ENCODE assay signal across 14 cellular contexts in genomic region chr11:69238562-69239319, GRCh38. TPM values are rescaled to one million over a fixed set of nuclear protein-coding genes. Genes with fewer than 3 reads are reported as not detected.
DNase-seq lines count a peak whose midpoint lies in the region; ATAC-seq, FAIRE-seq and TF ChIP-seq lines count a peak whose summit lies in the region.
"Had no signal": no experiment of that assay in that cellular context is flagged by ENCODE, and none has a peak within 500 bp of the region (broad histone marks: within the 10 kb centered on the region; RNA-seq: fewer than 3 reads in every experiment).

No MANE protein-coding gene starts in this region.

- no peaks in the 10 kb centered on the region for H3K27me3 ChIP-seq in GM12878 (replicated peaks in 1 of 2; ENCODE audit: control insufficient read depth in 2 of 2, insufficient read depth in 2 of 2, low read length in 1 of 2)
- no peaks in the 10 kb centered on the region for H3K27me3 ChIP-seq in BE2C

- H3K79me2 ChIP-seq in GM12878 (ENCODE audit: control insufficient read depth, insufficient read depth, low read length): no peaks in the 10 kb centered on the region

- TF ChIP-seq RAD21 in GM12878 (IDR thresholded peaks at IDR 0.05; ENCODE audit: insufficient read depth, low read depth, low read length): no peak

- H3K9me3 Mint-ChIP-seq in activated naive CD4-positive, alpha-beta T cell treated with anti-CD3 and anti-CD28 coated beads for 36 hours: no peaks in the 10 kb centered on the region
- H3K9me3 Mint-ChIP-seq in stimulated activated memory B cell treated with anti-CD40 and anti-IgM and Interleukin-4, amounts not matched to agents 10 μg/mL and 1 μg/mL and 100 μg/mL, for 72 hours: peaks cover 9% of the 10 kb centered on the region
- H3K9me3 Mint-ChIP-seq in WTC11: peaks cover 5% of the 10 kb centered on the region; the same call in 1 of the 2 replicates
- H3K9me3 Mint-ChIP-seq: type B pancreatic cell had no signal

- peak; percentile 24 for DNase-seq in activated naive CD4-positive, alpha-beta T cell treated with anti-CD3 and anti-CD28 coated beads for 36 hours
- no peak for DNase-seq in activated naive CD4-positive, alpha-beta T cell treated with anti-CD3 and anti-CD28 coated beads, Interleukin-2, amount 50 U/mL, for 16 hours
- DNase-seq in GM12878 (ENCODE audit: low read depth, low spot score) (no peak), BE2C (no peak), WTC11 (ENCODE audit: low spot score) (no peak)
- DNase-seq: activated gamma-delta T cell, DMS79, Kasumi-1, NCI-H1092 treated with DMSO at 0.1 percent for 48 hours had no signal

- FAIRE-seq in GM12878 (lab: Jason Lieb, UNC): no peak

- H3K27ac Mint-ChIP-seq in activated naive CD4-positive, alpha-beta T cell treated with anti-CD3 and anti-CD28 coated beads for 36 hours: peak overlapping the region; percentile 76
- H3K27ac Mint-ChIP-seq in stimulated activated memory B cell treated with anti-CD40 and anti-IgM and Interleukin-4, amounts not matched to agents 10 μg/mL and 1 μg/mL and 100 μg/mL, for 72 hours: peak overlapping the region; percentile 37
- H3K27ac Mint-ChIP-seq in WTC11: no peak overlapping the region
- H3K27ac Mint-ChIP-seq: type B pancreatic cell had no signal

- no TSS peak for BruUV-seq in GM12878 (replicated peaks; lab: Mats Ljungman, UMichigan)

- no peak overlapping the region for H3K4me3 Mint-ChIP-seq in activated naive CD4-positive, alpha-beta T cell treated with anti-CD3 and anti-CD28 coated beads for 36 hours
- H3K4me3 Mint-ChIP-seq in stimulated activated memory B cell treated with anti-CD40 and anti-IgM and Interleukin-4, amounts not matched to agents 10 μg/mL and 1 μg/mL and 100 μg/mL, for 72 hours: no peak overlapping the region
- H3K4me3 Mint-ChIP-seq in WTC11: no peak overlapping the region
- H3K4me3 Mint-ChIP-seq: type B pancreatic cell had no signal

- ATAC-seq in HG02610 (IDR thresholded peaks at IDR 0.05; ENCODE audit: unreplicated experiment) (peak; percentile 62), GM12878 (peak; percentile 59), WTC11 (no peak), GM18909 (IDR thresholded peaks at IDR 0.05; ENCODE audit: poor library complexity, unreplicated experiment) (no peak)
- peak; percentile 50 for ATAC-seq in stimulated activated memory B cell treated with anti-CD40 and anti-IgM and Interleukin-4, amounts not matched to agents 10 μg/mL and 1 μg/mL and 100 μg/mL, for 72 hours

- H3K9ac ChIP-seq in GM12878 (ENCODE audit: control insufficient read depth, insufficient read depth, low read length): no peak overlapping the region

- CTCF ChIA-PET in activated naive CD4-positive, alpha-beta T cell treated with anti-CD3 and anti-CD28 coated beads for 36 hours (lab: Charles Lee): interaction anchor here (0.7 kb wide), 1 partner anchor 139 kb away, joined by 3 read pairs; no protein-coding TSS in a partner anchor
- CTCF ChIA-PET in GM12878 (lab: Yijun Ruan, JAX) (interaction anchor here (0.7 to 2.2 kb wide), 2 partner anchors 20 to 98 kb away, joined by 4 to 5 read pairs; no protein-coding TSS in a partner anchor), WTC11 (lab: Charles Lee) (interaction anchor here (0.6 to 1.3 kb wide), 2 partner anchors 107 to 467 kb away, joined by 3 to 5 read pairs; no protein-coding TSS in a partner anchor)

- H3K27ac ChIP-seq in GM12878 (ENCODE audit: control insufficient read depth, insufficient read depth): no peak overlapping the region
- H3K27ac ChIP-seq: SK-N-MC had no signal

- no peak overlapping the region for H2AFZ ChIP-seq in GM12878 (ENCODE audit: control insufficient read depth, low read depth, low read length)

- TF ChIP-seq CTCF in GM12878 (IDR thresholded peaks at IDR 0.05 in 2 of 3, conservative IDR thresholded peaks at IDR 0.05 in 1 of 3; ENCODE audit: control insufficient read depth in 2 of 3, extremely low read depth in 1 of 3, insufficient read depth in 1 of 3, low read depth in 3 of 3, low read length in 3 of 3): no peak
- no peak for TF ChIP-seq CTCF in BE2C (IDR thresholded peaks at IDR 0.05; ENCODE audit: low read depth, low read length)
- TF ChIP-seq CTCF in WTC11 (IDR thresholded peaks at IDR 0.05): no peak

- POLR2A ChIA-PET in GM12878 (lab: Charles Lee) (interaction anchor here (0.7 to 1.0 kb wide), 3 partner anchors 27 to 183 kb away, joined by 3 read pairs; no protein-coding TSS in a partner anchor), WTC11 (lab: Charles Lee) (no interaction called here)

- H3K4me2 ChIP-seq in GM12878 (ENCODE audit: control insufficient read depth, insufficient read depth): no peak overlapping the region

- no peak overlapping the region for H3K4me3 ChIP-seq in GM12878
- no peak overlapping the region for H3K4me3 ChIP-seq in BE2C (ENCODE audit: low read depth, low read length)
- H3K4me3 ChIP-seq: SK-N-MC had no signal

- TF ChIP-seq POLR2A in GM12878 (IDR thresholded peaks at IDR 0.05; ENCODE audit: low read depth, low read length): no peak

- H3K9me3 ChIP-seq in GM12878 (replicated peaks; ENCODE audit: control insufficient read depth, insufficient read depth, low read length) (peaks cover 1% of the 10 kb centered on the region; the same call in 2 of the 3 replicates), BE2C (no peaks in the 10 kb centered on the region)

- SMC1A ChIA-PET in GM12878 (lab: Charles Lee; ENCODE audit: uncharacterized antibody, unreplicated experiment): interaction anchor here (0.9 to 1.4 kb wide), 4 partner anchors 12 to 83 kb away, joined by 3 to 4 read pairs (median 4); partner anchors contain the start of gene SMIM38

- in situ Hi-C loops in GM12878 (cut with MboI): no loop called here

- H3K4me1 ChIP-seq in GM12878 (ENCODE audit: control insufficient read depth, insufficient read depth, low read length) (no peaks in the 10 kb centered on the region; the same call in 1 of the 2 replicates), BE2C (0 out of 2 replicates have a peak, but pooled peaks cover 2% of the 10 kb centered on the region)

- H3K36me3 Mint-ChIP-seq in activated naive CD4-positive, alpha-beta T cell treated with anti-CD3 and anti-CD28 coated beads for 36 hours (ENCODE audit: low read depth): no peaks in the 10 kb centered on the region
- H3K36me3 Mint-ChIP-seq in stimulated activated memory B cell treated with anti-CD40 and anti-IgM and Interleukin-4, amounts not matched to agents 10 μg/mL and 1 μg/mL and 100 μg/mL, for 72 hours: no peaks in the 10 kb centered on the region
- no peaks in the 10 kb centered on the region for H3K36me3 Mint-ChIP-seq in WTC11
- H3K36me3 Mint-ChIP-seq: type B pancreatic cell had no signal

- intact Hi-C loops in activated naive CD4-positive, alpha-beta T cell treated with anti-CD3 and anti-CD28 coated beads for 36 hours (cut with micrococcal nuclease): loop anchor here (1.0 to 5.0 kb wide), 5 partner anchors 25 to 309 kb away; no protein-coding TSS in a partner anchor
- intact Hi-C loops in GM12878 (cut with micrococcal nuclease; ENCODE audit: unreplicated experiment): no loop called here

- peaks cover 31% of the 10 kb centered on the region for H3K4me1 Mint-ChIP-seq in activated naive CD4-positive, alpha-beta T cell treated with anti-CD3 and anti-CD28 coated beads for 36 hours (ENCODE audit: low read depth)
- peaks cover 32% of the 10 kb centered on the region for H3K4me1 Mint-ChIP-seq in stimulated activated memory B cell treated with anti-CD40 and anti-IgM and Interleukin-4, amounts not matched to agents 10 μg/mL and 1 μg/mL and 100 μg/mL, for 72 hours
- H3K4me1 Mint-ChIP-seq in WTC11: peaks cover 9% of the 10 kb centered on the region; the same call in 1 of the 2 replicates

- TF ChIP-seq EP300 in GM12878 (IDR thresholded peaks at IDR 0.05; ENCODE audit: borderline replicate concordance in 1 of 2, control insufficient read depth in 1 of 2, low read depth in 2 of 2, low read length in 2 of 2): peak in 1 of 2 experiments; percentile 31; a peak in 2 of 4 replicates

- H4K20me1 ChIP-seq in GM12878 (ENCODE audit: control insufficient read depth, insufficient read depth): no peaks in the 10 kb centered on the region

- H3K36me3 ChIP-seq in GM12878 (ENCODE audit: control insufficient read depth in 2 of 2, insufficient read depth in 2 of 2, low read length in 1 of 2): no peaks in the 10 kb centered on the region
- H3K36me3 ChIP-seq in BE2C: no peaks in the 10 kb centered on the region

- RAD21 ChIA-PET in GM12878 (lab: Charles Lee; ENCODE audit: unreplicated experiment): interaction anchor here (1.1 to 1.6 kb wide), 4 partner anchors 18 to 38 kb away, joined by 3 to 5 read pairs (median 3); no protein-coding TSS in a partner anchor

- WGBS in GM12878 (ENCODE audit: insufficient coverage, insufficient replicate concordance, low lambda C conversion rate, missing lambda C conversion rate): 11% methylated on average over 5 of the region's 5 CpGs

- H3K27me3 Mint-ChIP-seq in activated naive CD4-positive, alpha-beta T cell treated with anti-CD3 and anti-CD28 coated beads for 36 hours (ENCODE audit: low read depth): no peaks in the 10 kb centered on the region
- H3K27me3 Mint-ChIP-seq in stimulated activated memory B cell treated with anti-CD40 and anti-IgM and Interleukin-4, amounts not matched to agents 10 μg/mL and 1 μg/mL and 100 μg/mL, for 72 hours: peaks cover 21% of the 10 kb centered on the region
- no peaks in the 10 kb centered on the region for H3K27me3 Mint-ChIP-seq in WTC11 (ENCODE audit: low read depth)

TF ChIP-seq in WTC11, 78 proteins besides CTCF, POLR2A, EP300 and RAD21 (continues in another document):
- TF ChIP-seq OVOL2 (CRISPR knock-in tag; IDR thresholded peaks at IDR 0.05; ENCODE audit: borderline replicate concordance): no peak
- TF ChIP-seq RORB (CRISPR knock-in tag; IDR thresholded peaks at IDR 0.05): no peak

RNA-seq across cellular contexts. Expression of gene MYEOV, which starts 55.2 kb away (rescaled TPM):
- total RNA-seq in activated naive CD4-positive, alpha-beta T cell treated with anti-CD3 and anti-CD28 coated beads for 36 hours: under 1 TPM in 1 of 2 experiments, not detected in 1; 0.35 TPM
- 0.63 and 2.6 TPM in 2 replicates for total RNA-seq in GM12878 (2013; cell fraction: nucleolus; rRNA removed)
- 0.40 TPM in 1 of 2 replicates, not detected in the other for total RNA-seq in GM12878 (2014; rRNA removed)
- total RNA-seq in GM12878 (2014; rRNA removed; fragmentation: Illumina TruSeq; extraction: Trizol): 0.13 TPM in 1 of 2 replicates, not detected in the other
- total RNA-seq in GM12878 (2021): 0.18 and 0.53 TPM in 2 replicates
- polyA plus RNA-seq in GM12878 (2011; ENCODE audit: low read depth): 0.10 TPM
- 0.26 and 0.72 TPM in 2 replicates for polyA plus RNA-seq in GM12878 (2011; rRNA removed)
- polyA plus RNA-seq in GM12878 (2011; cell fraction: cytosol; rRNA removed): 0.30 and 0.33 TPM in 2 replicates
- 0.44 and 0.73 TPM in 2 replicates for polyA plus RNA-seq in GM12878 (2011; cell fraction: nucleus; rRNA removed)
- 0.52 and 0.55 TPM in 2 replicates for polyA plus RNA-seq in GM12878 (2012)
- polyA plus RNA-seq in GM12878 (2014; fragmentation: Illumina TruSeq; extraction: Trizol): 0.40 and 0.51 TPM in 2 replicates
- polyA plus RNA-seq in GM12878 (2014; fragmentation: Nextera tagmentation; extraction: Ambion mirVana): under 1 TPM in 1 of 2 experiments, not detected in 1; 0.05 TPM
- polyA plus RNA-seq in GM12878 (2014; rRNA removed): 0.19 and 0.29 TPM in 2 replicates
- polyA plus RNA-seq in GM12878 (2016; fragmentation: Nextera tagmentation; extraction: Ambion mirVana): not detected
- polyA minus RNA-seq in GM12878 (2011; rRNA and poly(A)+ RNA removed): 0.22 and 0.57 TPM in 2 replicates
- polyA minus RNA-seq in GM12878 (2011; cell fraction: cytosol; rRNA and poly(A)+ RNA removed): not detected in 2 replicates
- polyA minus RNA-seq in GM12878 (2011; cell fraction: nucleus; rRNA and poly(A)+ RNA removed): 0.73 TPM in 1 of 2 replicates, not detected in the other
- 2.7 TPM for polyA plus RNA-seq in BE2C (2012; ENCODE audit: insufficient read depth, insufficient read length, low read depth)
- total RNA-seq in WTC11 (2021): 1.1 to 1.4 TPM (median 1.1 TPM) in 3 replicates

Comparison
In these comparisons a context has a peak if more than half of its experiments do, and no peak if none do; other contexts are left out.
1. ATAC-seq: peak in HG02610 (single experiment), GM12878 (single experiment) and stimulated activated memory B cell treated with anti-CD40 and anti-IgM and Interleukin-4, amounts not matched to agents 10 μg/mL and 1 μg/mL and 100 μg/mL, for 72 hours (single experiment); none in WTC11 (single experiment) and GM18909 (single experiment).